Comparison of ENCODE assay signal across 16 cellular contexts in genomic region chr12:113531073-113531472, GRCh38. TPM values are rescaled to one million over a fixed set of nuclear protein-coding genes. Genes with fewer than 3 reads are reported as not detected.
"Had no signal": no experiment of that assay in that cellular context is flagged by ENCODE, and none has a peak within 500 bp of the region (broad histone marks: within the 10 kb centered on the region; RNA-seq: fewer than 3 reads in every experiment).

No MANE protein-coding gene starts in this region.

RNA-seq across cellular contexts. Expression of gene LHX5, which starts 59.4 kb away (rescaled TPM):
- total RNA-seq: activated naive CD4-positive, alpha-beta T cell treated with anti-CD3 and anti-CD28 coated beads for 36 hours; activated naive CD4-positive, alpha-beta T cell treated with anti-CD3 and anti-CD28 coated beads, Interleukin-2, amount 50 U/mL, for 72 hours; activated naive CD8-positive, alpha-beta T cell treated with anti-CD3 and anti-CD28 coated beads for 36 hours; activated naive CD8-positive, alpha-beta T cell treated with anti-CD3 and anti-CD28 coated beads, Interleukin-2, amount 10 ng/mL, durations not matched to agents 7 days and 5 days; activated T-cell treated with anti-CD3 and anti-CD28 coated beads, Interleukin-2, amount 50 U/mL, for 4 hours; activated T-helper 1 cell treated with anti-CD3 and anti-CD28 coated beads, Interleukin-12 subunit alpha, Interleukin-12 subunit beta, Interleukin-2, Interleukin-4 antibody, amounts not matched to agents 30 ng/mL and 10 ng/mL and 1 ng/mL, durations not matched to agents 14 hours and 24 hours and 36 hours; activated T-helper 17 cell treated with anti-CD3 and anti-CD28 coated beads, Interleukin-2, amount 50 U/mL, for 72 hours; activated T-helper 2 cell treated with anti-CD3 and anti-CD28 coated beads, Interferon-gamma antibody, Interleukin-2, Interleukin-4, amounts not matched to agents 10 μg/mL and 5 μg/mL and 100 μg/mL, durations not matched to agents 14 hours and 24 hours and 36 hours; adrenal gland; aorta; ascending aorta; body of pancreas; breast epithelium; cardiac muscle cell; cardiac septum; chondrocyte had no signal
- polyA plus RNA-seq: adrenal gland, aorta, cardiac muscle cell had no signal
